8 cellular contexts compared by ENCODE assay signal in genomic region chr10:71266147-71266917, GRCh38. TPM values are rescaled to one million over a fixed set of nuclear protein-coding genes. Genes with fewer than 3 reads are reported as not detected.
A peak's percentile ranks its signal among the peaks of the same experiment; 100 is the strongest.
DNase-seq lines count a peak whose midpoint lies in the region; ATAC-seq and TF ChIP-seq lines count a peak whose summit lies in the region.

No MANE protein-coding gene starts in this region.

- TF ChIP-seq CTCF in AG09309 (IDR thresholded peaks at IDR 0.05; ENCODE audit: control insufficient read depth, insufficient read depth, low read depth, low read length, missing control alignments) = no peak
- no peak for TF ChIP-seq CTCF in cardiac fibroblast (IDR thresholded peaks at IDR 0.05; ENCODE audit: low read depth, low read length)
- no peak for TF ChIP-seq CTCF in lung (IDR thresholded peaks at IDR 0.05; ENCODE audit: control extremely low read depth, extremely low read depth)

- H3K9me3 Mint-ChIP-seq in activated T-cell treated with anti-CD3 and anti-CD28 coated beads, Interleukin-2, amount 50 U/mL, for 24 hours = no peaks in the 10 kb centered on the region

- no peak overlapping the region for H3K27ac Mint-ChIP-seq in activated T-cell treated with anti-CD3 and anti-CD28 coated beads, Interleukin-2, amount 50 U/mL, for 24 hours

- WGBS in lung, 2 donors = 69 to 78% methylated on average over 18 of the region's 18 CpGs

- no peaks in the 10 kb centered on the region for H3K9me3 ChIP-seq in lung (ENCODE audit: control insufficient read depth in 2 of 2, insufficient read depth in 1 of 2, low read length in 1 of 2)

- no peak overlapping the region for H3K4me3 Mint-ChIP-seq in activated T-cell treated with anti-CD3 and anti-CD28 coated beads, Interleukin-2, amount 50 U/mL, for 24 hours

- H3K36me3 Mint-ChIP-seq in activated T-cell treated with anti-CD3 and anti-CD28 coated beads, Interleukin-2, amount 50 U/mL, for 24 hours (ENCODE audit: low read depth) = no peaks in the 10 kb centered on the region

- H3K27me3 ChIP-seq in lung (ENCODE audit: control insufficient read depth, insufficient read depth) = no peaks in the 10 kb centered on the region

- no peaks in the 10 kb centered on the region for H3K36me3 ChIP-seq in lung (ENCODE audit: control insufficient read depth in 2 of 2, insufficient read depth in 2 of 2, low read length in 2 of 2)

- H3K27ac ChIP-seq in lung (ENCODE audit: low read depth in 1 of 2, low read length in 1 of 2) = no peak overlapping the region

- no peaks in the 10 kb centered on the region for H3K4me1 Mint-ChIP-seq in activated T-cell treated with anti-CD3 and anti-CD28 coated beads, Interleukin-2, amount 50 U/mL, for 24 hours (ENCODE audit: low read depth)

- H3K4me3 ChIP-seq in AG09309 (ENCODE audit: control insufficient read depth, low read depth, low read length) (no peak overlapping the region), cardiac fibroblast (replicated peaks in 1 of 2; ENCODE audit: low read depth in 2 of 2, low read length in 2 of 2) (no peak overlapping the region), lung (no peak overlapping the region)

- H3K27me3 Mint-ChIP-seq in activated T-cell treated with anti-CD3 and anti-CD28 coated beads, Interleukin-2, amount 50 U/mL, for 24 hours = no peaks in the 10 kb centered on the region

- DNase-seq in AG09309 (ENCODE audit: low read depth) = peak; percentile 79
- DNase-seq in NAMALWA (ENCODE audit: low spot score) = peak; percentile 23
- DNase-seq in cardiac fibroblast (ENCODE audit: low read depth in 2 of 2) = peak; percentile 83 to 93
- DNase-seq in lung (ENCODE audit: low spot score) = peak; percentile 44
- DNase-seq in medulla oblongata (ENCODE audit: extremely low spot score) = no peak
- no peak for DNase-seq in NCI-H1105 (lab: John Stamatoyannopoulos, UW)
- no peak for DNase-seq in activated T-cell treated with anti-CD3 and anti-CD28 coated beads, Interleukin-2, amount 50 U/mL, for 24 hours
- DNase-seq in AML-193 (lab: John Stamatoyannopoulos, UW) = no peak

- peaks cover 10 to 17% of the 10 kb centered on the region in 2 donors for H3K4me1 ChIP-seq in lung (ENCODE audit: control insufficient read depth in 2 of 2, insufficient read depth in 2 of 2, low read length in 2 of 2)

- ATAC-seq in lung (ENCODE audit: insufficient read depth, low FRiP score) = peak; percentile 10

RNA-seq across cellular contexts. Expression of gene SLC29A3, which starts 52.7 kb away (rescaled TPM):
- 1 to 10 TPM; 4.9 to 9.6 TPM for total RNA-seq in lung
- polyA plus RNA-seq in lung = 1 to 10 TPM; 5.1 to 5.7 TPM

RNA-seq across cellular contexts. Expression of gene UNC5B, which starts 54.0 kb away (rescaled TPM):
- total RNA-seq in lung = 10 to 100 TPM in 1 of 2 donors, 1 to 10 TPM in 1; 9.5 to 23.8 TPM
- 1 to 10 TPM; 4.4 to 7.2 TPM for polyA plus RNA-seq in lung

Comparison
In these comparisons a context has a peak if more than half of its experiments do, and no peak if none do; other contexts are left out.
1. DNase-seq: peak in AG09309 (single experiment), NAMALWA (single experiment), cardiac fibroblast (2 of 2) and lung (single experiment); none in medulla oblongata (single experiment), NCI-H1105 (single experiment), activated T-cell treated with anti-CD3 and anti-CD28 coated beads, Interleukin-2, amount 50 U/mL, for 24 hours (single experiment) and AML-193 (0 of 2).